19 cellular contexts compared by ENCODE assay signal in genomic region chr17:49632201-49632600, GRCh38. TPM values are rescaled to one million over a fixed set of nuclear protein-coding genes. Genes with fewer than 3 reads are reported as not detected.
"Had no signal": no experiment of that assay in that cellular context is flagged by ENCODE, and none has a peak within 500 bp of the region (broad histone marks: within the 10 kb centered on the region; RNA-seq: fewer than 3 reads in every experiment).

No MANE protein-coding gene starts in this region.

- H3K27ac ChIP-seq: body of pancreas, epithelial cell of prostate, right lobe of liver, SJCRH30, spleen had no signal

- H2AFZ ChIP-seq: hepatocyte had no signal

- H3K27me3 Mint-ChIP-seq: activated B cell treated with CpG ODN at 0.5 μM for 24 hours; activated CD4-positive, alpha-beta T cell treated with anti-CD3 and anti-CD28 coated beads, Interleukin-2, amount 10 ng/mL, durations not matched to agents 7 days and 5 days; central memory CD8-positive, alpha-beta T cell had no signal

- H3K36me3 ChIP-seq: right lobe of liver had no signal

- ATAC-seq: body of pancreas, left lung, natural killer cell had no signal

- DNase-seq: activated B cell treated with CpG ODN at 0.5 μM for 24 hours; activated CD4-positive, alpha-beta T cell treated with anti-CD3 and anti-CD28 coated beads, Interleukin-2, amount 10 ng/mL, durations not matched to agents 7 days and 5 days; activated naive CD4-positive, alpha-beta T cell treated with anti-CD3 and anti-CD28 coated beads for 36 hours; body of pancreas; effector memory CD4-positive, alpha-beta T cell; left lung; mesenchymal stem cell; natural killer cell; nucleus accumbens; posterior cingulate gyrus; right lobe of liver; SJCRH30; spleen; transverse colon had no signal

- H3K4me3 ChIP-seq: body of pancreas, hepatocyte, left lung, right lobe of liver, SJCRH30, spleen, transverse colon had no signal

- H3K4me3 Mint-ChIP-seq: activated B cell treated with CpG ODN at 0.5 μM for 24 hours; activated CD4-positive, alpha-beta T cell treated with anti-CD3 and anti-CD28 coated beads, Interleukin-2, amount 10 ng/mL, durations not matched to agents 7 days and 5 days; activated naive CD4-positive, alpha-beta T cell treated with anti-CD3 and anti-CD28 coated beads for 36 hours; central memory CD8-positive, alpha-beta T cell; natural killer cell had no signal

- H3K27ac Mint-ChIP-seq: activated B cell treated with CpG ODN at 0.5 μM for 24 hours; activated CD4-positive, alpha-beta T cell treated with anti-CD3 and anti-CD28 coated beads, Interleukin-2, amount 10 ng/mL, durations not matched to agents 7 days and 5 days; activated naive CD4-positive, alpha-beta T cell treated with anti-CD3 and anti-CD28 coated beads for 36 hours; activated T-helper 2 cell treated with anti-CD3 and anti-CD28 coated beads, Interferon-gamma antibody, Interleukin-2, Interleukin-4, amounts not matched to agents 10 μg/mL and 5 μg/mL and 100 μg/mL, durations not matched to agents 14 hours and 24 hours and 36 hours; natural killer cell had no signal

- H3K36me3 Mint-ChIP-seq: natural killer cell had no signal

- H3K9me3 Mint-ChIP-seq: activated B cell treated with CpG ODN at 0.5 μM for 24 hours; activated CD4-positive, alpha-beta T cell treated with anti-CD3 and anti-CD28 coated beads, Interleukin-2, amount 10 ng/mL, durations not matched to agents 7 days and 5 days; activated naive CD4-positive, alpha-beta T cell treated with anti-CD3 and anti-CD28 coated beads for 36 hours; activated T-helper 2 cell treated with anti-CD3 and anti-CD28 coated beads, Interferon-gamma antibody, Interleukin-2, Interleukin-4, amounts not matched to agents 10 μg/mL and 5 μg/mL and 100 μg/mL, durations not matched to agents 14 hours and 24 hours and 36 hours; central memory CD8-positive, alpha-beta T cell; natural killer cell had no signal

- H3K27me3 ChIP-seq: body of pancreas, hepatocyte, left lung, right lobe of liver, SJCRH30, spleen, transverse colon had no signal

- H3K9me3 ChIP-seq: body of pancreas, left lung, right lobe of liver, SJCRH30, spleen, transverse colon had no signal

RNA-seq across cellular contexts. Expression of gene NXPH3, which starts 56.5 kb away (rescaled TPM):
- total RNA-seq: activated B cell treated with CpG ODN at 0.5 μM for 24 hours; activated CD4-positive, alpha-beta T cell treated with anti-CD3 and anti-CD28 coated beads, Interleukin-2, amount 10 ng/mL, durations not matched to agents 7 days and 5 days; natural killer cell; T-helper 2 cell treated with Interferon-gamma antibody and Interleukin-4, amounts not matched to agents 100 ng/mL and 5 ng/mL, for 36 hours had no signal
